In genomic region chr6:36729169-36729549, GRCh38 we compare ENCODE assay signal across 19 cellular contexts. TPM values are rescaled to one million over a fixed set of nuclear protein-coding genes. Genes with fewer than 3 reads are reported as not detected.
DNase-seq lines count a peak whose midpoint lies in the region; ATAC-seq, FAIRE-seq and TF ChIP-seq lines count a peak whose summit lies in the region.
"Had no signal": no experiment of that assay in that cellular context is flagged by ENCODE, and none has a peak within 500 bp of the region (broad histone marks: within the 10 kb centered on the region; RNA-seq: fewer than 3 reads in every experiment).

No MANE protein-coding gene starts in this region.

- peaks cover 0 to 30% (median 7%) of the 10 kb centered on the region in 4 donors for H3K4me1 Mint-ChIP-seq in naive thymus-derived CD8-positive, alpha-beta T cell

- H3K27me3 Mint-ChIP-seq in naive thymus-derived CD8-positive, alpha-beta T cell, result peaks cover 0 to 5% (median 0%) of the 10 kb centered on the region in 5 donors
- H3K27me3 Mint-ChIP-seq: activated B cell treated with CpG ODN at 0.5 μM for 24 hours, B cell had no signal

- H3K36me3 Mint-ChIP-seq in naive thymus-derived CD8-positive, alpha-beta T cell, result no peaks in the 10 kb centered on the region

- H3K9me1 ChIP-seq in endothelial cell of umbilical vein (replicated peaks; ENCODE audit: control insufficient read depth, extremely low read depth, insufficient read depth, low read length), result no peaks in the 10 kb centered on the region

- H3K27ac ChIP-seq in BLaER1 (no peak overlapping the region), HEK293 (ENCODE audit: extremely low read depth, low read depth, low read length) (0 out of 2 replicates have a peak overlapping the region, but pooled peaks have one; percentile 2), endothelial cell of umbilical vein (ENCODE audit: insufficient read depth, low read depth, low read length) (no peak overlapping the region)
- H3K27ac ChIP-seq: cardiac muscle cell, testis, vagina had no signal

- H3K36me3 ChIP-seq in BLaER1 (no peaks in the 10 kb centered on the region), HEK293 (ENCODE audit: control insufficient read depth in 2 of 2, insufficient read depth in 1 of 2, low read length in 2 of 2) (no peaks in the 10 kb centered on the region), endothelial cell of umbilical vein (ENCODE audit: control insufficient read depth in 2 of 2, extremely low read depth in 1 of 2, insufficient read depth in 2 of 2, low read length in 2 of 2) (no peaks in the 10 kb centered on the region)
- H3K36me3 ChIP-seq: cardiac muscle cell, vagina had no signal

- H3K4me2 ChIP-seq in BLaER1, result peak overlapping the region; percentile 72
- H3K4me2 ChIP-seq in endothelial cell of umbilical vein (ENCODE audit: insufficient read depth, low read length), result no peak overlapping the region

- no peak for DNase-seq in endothelial cell of umbilical vein (ENCODE audit: low read depth, low spot score)
- no peak for DNase-seq in sciatic nerve (ENCODE audit: low spot score)
- no peak for DNase-seq in NCI-H510A (lab: John Stamatoyannopoulos, UW)
- no peak for DNase-seq in ACHN
- DNase-seq in naive thymus-derived CD8-positive, alpha-beta T cell, result no peak
- DNase-seq: activated B cell treated with CpG ODN at 0.5 μM for 24 hours; activated CD4-positive, alpha-beta T cell treated with anti-CD3 and anti-CD28 coated beads, Interleukin-2, amount 50 U/mL, for 48 hours; activated naive CD4-positive, alpha-beta T cell treated with Interleukin-2 at 50 U/mL for 16 hours; Calu3; NCI-H526 treated with DMSO at 0.1 percent for 48 hours; nephron progenitor cell; testis had no signal

- no peak overlapping the region for H3K4me3 ChIP-seq in BLaER1
- no peak overlapping the region for H3K4me3 ChIP-seq in HEK293 (ENCODE audit: low read depth, low read length)
- no peak overlapping the region for H3K4me3 ChIP-seq in endothelial cell of umbilical vein (replicated peaks in 1 of 3; ENCODE audit: insufficient read depth in 1 of 3, low read depth in 1 of 3, low read length in 3 of 3)
- H3K4me3 ChIP-seq: cardiac muscle cell, testis, vagina had no signal

- H3K27me3 ChIP-seq in BLaER1, result no peaks in the 10 kb centered on the region
- no peaks in the 10 kb centered on the region for H3K27me3 ChIP-seq in endothelial cell of umbilical vein (ENCODE audit: control insufficient read depth in 2 of 2, insufficient read depth in 2 of 2, low read length in 2 of 2)
- H3K27me3 ChIP-seq: cardiac muscle cell, testis, vagina had no signal

- ATAC-seq in sciatic nerve, result peak; percentile 7
- ATAC-seq in naive thymus-derived CD8-positive, alpha-beta T cell, result no peak
- ATAC-seq: left lobe of liver had no signal

- TF ChIP-seq POLR2A in endothelial cell of umbilical vein (IDR thresholded peaks at IDR 0.05; ENCODE audit: low read depth, low read length), result no peak

- H4K20me1 ChIP-seq in BLaER1 (no peaks in the 10 kb centered on the region), endothelial cell of umbilical vein (replicated peaks; ENCODE audit: control insufficient read depth, extremely low read depth, insufficient read depth, low read length) (no peaks in the 10 kb centered on the region)

- H3K4me1 ChIP-seq in BLaER1 (peaks cover 61% of the 10 kb centered on the region), HEK293 (ENCODE audit: control insufficient read depth, insufficient read depth, low read length) (no peaks in the 10 kb centered on the region), endothelial cell of umbilical vein (ENCODE audit: control insufficient read depth, extremely low read depth, insufficient read depth, low read length) (peaks cover 2% of the 10 kb centered on the region)
- H3K4me1 ChIP-seq: vagina had no signal

- peak; percentile 24 for FAIRE-seq in endothelial cell of umbilical vein (lab: Jason Lieb, UNC)
- FAIRE-seq: H54 had no signal

- POLR2A ChIA-PET in HEK293 (lab: Yijun Ruan, JAX), result no interaction called here
- POLR2A ChIA-PET in endothelial cell of umbilical vein (lab: Charles Lee), result no interaction called here
- POLR2A ChIA-PET in naive thymus-derived CD8-positive, alpha-beta T cell (lab: Charles Lee), result no interaction called here

- H3K4me3 Mint-ChIP-seq in naive thymus-derived CD8-positive, alpha-beta T cell, result no peak overlapping the region
- H3K4me3 Mint-ChIP-seq: activated B cell treated with CpG ODN at 0.5 μM for 24 hours, B cell, nephron progenitor cell had no signal

- dilution Hi-C loops in endothelial cell of umbilical vein (cut with MboI; ENCODE audit: extremely low pct_ligation_motif_present, low sequenced_read_pairs), result no loop called here

- peak overlapping the region in 1 of 10 donors; percentile 86 for H3K27ac Mint-ChIP-seq in naive thymus-derived CD8-positive, alpha-beta T cell
- H3K27ac Mint-ChIP-seq: activated B cell treated with CpG ODN at 0.5 μM for 24 hours, nephron progenitor cell had no signal

- CTCF ChIA-PET in HEK293 (lab: Yijun Ruan, JAX) (interaction anchor here (0.6 to 4.5 kb wide), 3 partner anchors 30 to 481 kb away, joined by 3 to 25 read pairs (median 3); no protein-coding TSS in a partner anchor), endothelial cell of umbilical vein (lab: Charles Lee) (interaction anchor here (2.0 kb wide), 1 partner anchor 114 kb away, joined by 5 read pairs; no protein-coding TSS in a partner anchor)

- TF ChIP-seq CTCF in HEK293 (tag by site-specific recombination; IDR thresholded peaks at IDR 0.05) (no peak), endothelial cell of umbilical vein (IDR thresholded peaks at IDR 0.05; ENCODE audit: extremely low read depth in 1 of 2, insufficient read depth in 1 of 2, low read depth in 1 of 2, low read length in 2 of 2) (no peak)

- H3K9me3 ChIP-seq in BLaER1 (no peaks in the 10 kb centered on the region), HEK293 (ENCODE audit: control insufficient read depth, insufficient read depth, low read depth, low read length) (no peaks in the 10 kb centered on the region), endothelial cell of umbilical vein (replicated peaks; ENCODE audit: control insufficient read depth, insufficient read depth, low read length) (no peaks in the 10 kb centered on the region)
- H3K9me3 ChIP-seq: testis, vagina had no signal

- no peaks in the 10 kb centered on the region for H3K9me3 Mint-ChIP-seq in naive thymus-derived CD8-positive, alpha-beta T cell
- H3K9me3 Mint-ChIP-seq: activated B cell treated with CpG ODN at 0.5 μM for 24 hours, nephron progenitor cell had no signal

- no peaks in the 10 kb centered on the region for H3K79me2 ChIP-seq in endothelial cell of umbilical vein (ENCODE audit: control insufficient read depth, insufficient read depth, low read length)

- no TSS peak for BruUV-seq in endothelial cell of umbilical vein (replicated peaks; lab: Mats Ljungman, UMichigan)

- H3K9ac ChIP-seq in BLaER1 (no peak overlapping the region), endothelial cell of umbilical vein (replicated peaks; ENCODE audit: extremely low read depth, insufficient read depth, low read length) (no peak overlapping the region)

- intact Hi-C loops in endothelial cell of umbilical vein (cut with micrococcal nuclease) (no loop called here), sciatic nerve (cut with DNase I) (no loop called here)

- in situ Hi-C loops in ACHN (cut with HindIII; ENCODE audit: low pct_ligation_motif_present, low pct_unique_long_range_greater_than_20kb, low sequenced_read_pairs), result no loop called here

- no peak overlapping the region for H2AFZ ChIP-seq in endothelial cell of umbilical vein (ENCODE audit: low read depth, low read length)

TF ChIP-seq in endothelial cell of umbilical vein, 7 proteins besides CTCF, POLR2A, EP300 and RAD21:
- TF ChIP-seq JUN (IDR thresholded peaks at IDR 0.05; ENCODE audit: borderline replicate concordance, insufficient read depth, insufficient read length, low read depth), result peak; percentile 27
- no peak for TF ChIP-seq MAX (IDR thresholded peaks at IDR 0.05; ENCODE audit: insufficient read depth, insufficient read length)

RNA-seq across cellular contexts. Expression of gene RAB44, which starts 31.5 kb away (rescaled TPM):
- total RNA-seq in endothelial cell of umbilical vein (0.11 TPM in 1 of 2 replicates, not detected in the other), sciatic nerve (0.27 TPM)
- polyA plus RNA-seq in endothelial cell of umbilical vein, result 0.03 TPM in 2 replicates
- polyA plus RNA-seq in endothelial cell of umbilical vein (2011; cell fraction: cytosol; rRNA removed), result not detected in 2 replicates
- polyA plus RNA-seq in endothelial cell of umbilical vein (2011; cell fraction: nucleus; rRNA removed), result 0.09 and 0.21 TPM in 2 replicates
- 0.04 TPM in 1 of 2 replicates, not detected in the other for polyA plus RNA-seq in endothelial cell of umbilical vein (2012)
- polyA minus RNA-seq in endothelial cell of umbilical vein, result not detected in 2 replicates
- not detected for polyA minus RNA-seq in endothelial cell of umbilical vein (2011; cell fraction: cytosol; rRNA and poly(A)+ RNA removed)
- polyA minus RNA-seq in endothelial cell of umbilical vein (2011; cell fraction: nucleus; rRNA and poly(A)+ RNA removed), result not detected in 2 replicates
- not detected for total RNA-seq in naive thymus-derived CD8-positive, alpha-beta T cell
- polyA plus RNA-seq in naive thymus-derived CD8-positive, alpha-beta T cell, result not detected
- total RNA-seq: Calu3, cardiac muscle cell had no signal
- polyA plus RNA-seq: cardiac muscle cell had no signal

RNA-seq across cellular contexts. Expression of gene CDKN1A, which starts 50.6 kb away (rescaled TPM):
- total RNA-seq in endothelial cell of umbilical vein, result 170 and 199 TPM in 2 replicates
- 238 and 282 TPM in 2 replicates for polyA plus RNA-seq in endothelial cell of umbilical vein
- 175 and 190 TPM in 2 replicates for polyA plus RNA-seq in endothelial cell of umbilical vein (2011; cell fraction: cytosol; rRNA removed)
- polyA plus RNA-seq in endothelial cell of umbilical vein (2011; cell fraction: nucleus; rRNA removed), result 89.3 and 102 TPM in 2 replicates
- 271 and 304 TPM in 2 replicates for polyA plus RNA-seq in endothelial cell of umbilical vein (2012)
- 117 and 125 TPM in 2 replicates for polyA minus RNA-seq in endothelial cell of umbilical vein
- polyA minus RNA-seq in endothelial cell of umbilical vein (2011; cell fraction: cytosol; rRNA and poly(A)+ RNA removed), result 31.5 TPM
- 39.8 and 48.9 TPM in 2 replicates for polyA minus RNA-seq in endothelial cell of umbilical vein (2011; cell fraction: nucleus; rRNA and poly(A)+ RNA removed)
- 142 TPM for total RNA-seq in sciatic nerve
- total RNA-seq in naive thymus-derived CD8-positive, alpha-beta T cell, result 1 to 10 TPM; 1.9 to 2.7 TPM
- 1 to 10 TPM in 1 of 3 donors, under 1 TPM in 2; 0.12 to 2.0 (median 0.28) TPM for polyA plus RNA-seq in naive thymus-derived CD8-positive, alpha-beta T cell

Comparison
In these comparisons a context has a peak if more than half of its experiments do, and no peak if none do; other contexts are left out.
1. RNA of gene CDKN1A, which starts 50.6 kb away (total RNA-seq): 170 to 199 TPM in endothelial cell of umbilical vein and 142 TPM in sciatic nerve (single experiment); 1.9 to 2.7 TPM in naive thymus-derived CD8-positive, alpha-beta T cell; every median in the first group is over 10 times any median in the second.